ENCODE assay signal across 10 cellular contexts in genomic region chr10:30491204-30491603, GRCh38. TPM values are rescaled to one million over a fixed set of nuclear protein-coding genes. Genes with fewer than 3 reads are reported as not detected.
DNase-seq lines count a peak whose midpoint lies in the region; ATAC-seq, FAIRE-seq and TF ChIP-seq lines count a peak whose summit lies in the region.
"Had no signal": no experiment of that assay in that cellular context is flagged by ENCODE, and none has a peak within 500 bp of the region (broad histone marks: within the 10 kb centered on the region; RNA-seq: fewer than 3 reads in every experiment).

No MANE protein-coding gene starts in this region.

- H2BK5ac ChIP-seq in mesenchymal stem cell (ENCODE audit: low read depth, low read length, poor library complexity, severe bottlenecking), result no peak overlapping the region

- peaks cover 0 to 3% (median 0%) of the 10 kb centered on the region in 3 donors for H3K36me3 Mint-ChIP-seq in CD8-positive, alpha-beta memory T cell
- H3K36me3 Mint-ChIP-seq: activated naive CD4-positive, alpha-beta T cell treated with anti-CD3 and anti-CD28 coated beads, Interleukin-2, amount 50 U/mL, for 24 hours had no signal

- H2AFZ ChIP-seq in GM12878 (ENCODE audit: control insufficient read depth, low read depth, low read length), result no peak overlapping the region
- H2AFZ ChIP-seq in mesenchymal stem cell (ENCODE audit: low read depth, low read length), result no peak overlapping the region

- no peak for FAIRE-seq in GM12878 (lab: Jason Lieb, UNC)

- no peak overlapping the region for H2AK5ac ChIP-seq in mesenchymal stem cell (ENCODE audit: low read length, severe bottlenecking)

- H4K8ac ChIP-seq in mesenchymal stem cell (ENCODE audit: low read length), result no peak overlapping the region

- peak overlapping the region in 5 of 7 donors; percentile 14 to 51 (median 38) for H3K4me3 Mint-ChIP-seq in CD8-positive, alpha-beta memory T cell
- H3K4me3 Mint-ChIP-seq: activated naive CD4-positive, alpha-beta T cell treated with anti-CD3 and anti-CD28 coated beads, Interleukin-2, amount 50 U/mL, for 24 hours had no signal

- TF ChIP-seq CTCF in GM12878 (IDR thresholded peaks at IDR 0.05 in 2 of 3, conservative IDR thresholded peaks at IDR 0.05 in 1 of 3; ENCODE audit: control insufficient read depth in 2 of 3, extremely low read depth in 1 of 3, insufficient read depth in 1 of 3, low read depth in 3 of 3, low read length in 3 of 3), result no peak

- ATAC-seq in GM12878 (no peak), HG03095 (IDR thresholded peaks at IDR 0.05; ENCODE audit: unreplicated experiment) (no peak), left colon (no peak), GM21447 (IDR thresholded peaks at IDR 0.05; ENCODE audit: unreplicated experiment) (no peak), HG03159 (IDR thresholded peaks at IDR 0.05; ENCODE audit: unreplicated experiment) (no peak)

- H3K27me3 Mint-ChIP-seq in CD8-positive, alpha-beta memory T cell, result peaks cover 0 to 4% of the 10 kb centered on the region in 2 donors
- H3K27me3 Mint-ChIP-seq: activated naive CD4-positive, alpha-beta T cell treated with anti-CD3 and anti-CD28 coated beads, Interleukin-2, amount 50 U/mL, for 24 hours had no signal

- in situ Hi-C loops in GM12878 (cut with MboI), result no loop called here

- H3K9me3 ChIP-seq in CD8-positive, alpha-beta memory T cell (ENCODE audit: low read length), result no peaks in the 10 kb centered on the region
- no peaks in the 10 kb centered on the region for H3K9me3 ChIP-seq in GM12878 (replicated peaks; ENCODE audit: control insufficient read depth, insufficient read depth, low read length)
- no peaks in the 10 kb centered on the region for H3K9me3 ChIP-seq in mesenchymal stem cell (ENCODE audit: control insufficient read depth, low read length)
- H3K9me3 ChIP-seq: thyroid gland had no signal

- POLR2A ChIA-PET in CD8-positive, alpha-beta memory T cell (lab: Charles Lee), result interaction anchor here (0.6 to 1.3 kb wide), 4 partner anchors 37 to 1239 kb away, joined by 4 to 6 read pairs (median 5); no protein-coding TSS in a partner anchor
- POLR2A ChIA-PET in GM12878 (lab: Charles Lee), result interaction anchor here (0.7 to 1.6 kb wide), 4 partner anchors 19 to 58 kb away, joined by 3 to 7 read pairs (median 3); no protein-coding TSS in a partner anchor

- no peaks in the 10 kb centered on the region for H3K79me2 ChIP-seq in GM12878 (ENCODE audit: control insufficient read depth, insufficient read depth, low read length)

- no peaks in the 10 kb centered on the region for H3K36me3 ChIP-seq in CD8-positive, alpha-beta memory T cell (ENCODE audit: insufficient read depth, low read length)
- H3K36me3 ChIP-seq in GM12878 (ENCODE audit: control insufficient read depth in 2 of 2, insufficient read depth in 2 of 2, low read length in 1 of 2) (no peaks in the 10 kb centered on the region), mesenchymal stem cell (ENCODE audit: control insufficient read depth in 1 of 2, insufficient read depth in 2 of 2, low read depth in 1 of 2, low read length in 2 of 2) (no peaks in the 10 kb centered on the region)
- H3K36me3 ChIP-seq: thyroid gland had no signal

- H2BK15ac ChIP-seq in mesenchymal stem cell (ENCODE audit: low read depth, poor library complexity, severe bottlenecking), result no peak overlapping the region

- H3K4ac ChIP-seq in mesenchymal stem cell (ENCODE audit: low read depth in 1 of 2, low read length in 2 of 2), result no peak overlapping the region

- intact Hi-C loops in GM12878 (cut with micrococcal nuclease; ENCODE audit: unreplicated experiment) (loop anchor here (5.0 kb wide), 3 partner anchors 34 to 74 kb away; no protein-coding TSS in a partner anchor), left colon (cut with DNase I, micrococcal nuclease) (no loop called here)

- H3K23ac ChIP-seq in mesenchymal stem cell (ENCODE audit: low read length in 2 of 2), result no peak overlapping the region

- no peak for TF ChIP-seq EP300 in GM12878 (IDR thresholded peaks at IDR 0.05; ENCODE audit: borderline replicate concordance in 1 of 2, control insufficient read depth in 1 of 2, low read depth in 2 of 2, low read length in 2 of 2)

- H3K9me3 Mint-ChIP-seq in CD8-positive, alpha-beta memory T cell, result no peaks in the 10 kb centered on the region
- H3K9me3 Mint-ChIP-seq: activated naive CD4-positive, alpha-beta T cell treated with anti-CD3 and anti-CD28 coated beads, Interleukin-2, amount 50 U/mL, for 24 hours had no signal

- BruUV-seq in GM12878 (replicated peaks; lab: Mats Ljungman, UMichigan), result no TSS peak

- WGBS in GM12878 (ENCODE audit: insufficient coverage, insufficient replicate concordance, low lambda C conversion rate, missing lambda C conversion rate), result 20% methylated on average over 3 of the region's 3 CpGs
- WGBS in mesenchymal stem cell, result 51% methylated on average over 3 of the region's 3 CpGs

- H3K27ac ChIP-seq in CD8-positive, alpha-beta memory T cell (ENCODE audit: low read depth, low read length), result no peak overlapping the region
- H3K27ac ChIP-seq in GM12878 (ENCODE audit: control insufficient read depth, insufficient read depth) (peak overlapping the region; percentile 72), mesenchymal stem cell (ENCODE audit: low read length, poor library complexity, severe bottlenecking) (no peak overlapping the region)
- H3K27ac ChIP-seq: thyroid gland had no signal

- TF ChIP-seq POLR2A in GM12878 (IDR thresholded peaks at IDR 0.05; ENCODE audit: low read depth, low read length), result no peak

- RAD21 ChIA-PET in GM12878 (lab: Charles Lee; ENCODE audit: unreplicated experiment), result interaction anchor here (0.7 to 14.9 kb wide), 8 partner anchors 10 to 72 kb away, joined by 3 to 165 read pairs (median 16); partner anchors contain the start of gene MAP3K8

- no peak overlapping the region for H4K91ac ChIP-seq in mesenchymal stem cell (ENCODE audit: low read length)

- SMC1A ChIA-PET in GM12878 (lab: Charles Lee; ENCODE audit: uncharacterized antibody, unreplicated experiment), result interaction anchor here (0.9 to 8.5 kb wide), 13 partner anchors 12 to 75 kb away, joined by 3 to 147 read pairs (median 7); partner anchors contain the start of gene MAP3K8

- H3K14ac ChIP-seq in mesenchymal stem cell (ENCODE audit: low read length in 2 of 2), result no peak overlapping the region

- H3K27ac Mint-ChIP-seq in CD8-positive, alpha-beta memory T cell, result peak overlapping the region; percentile 24 to 94 (median 80)
- H3K27ac Mint-ChIP-seq: activated naive CD4-positive, alpha-beta T cell treated with anti-CD3 and anti-CD28 coated beads, Interleukin-2, amount 50 U/mL, for 24 hours had no signal

- DNase-seq in CD8-positive, alpha-beta memory T cell, result no peak
- DNase-seq in Kasumi-1 (lab: John Stamatoyannopoulos, UW) (peak; percentile 50 to 59), GM12878 (ENCODE audit: low read depth, low spot score) (no peak), mesenchymal stem cell (peak; percentile 34), left colon (no peak)
- DNase-seq: thyroid gland had no signal

- H3K18ac ChIP-seq in mesenchymal stem cell (ENCODE audit: low read depth in 1 of 2, low read length in 2 of 2), result no peak overlapping the region

- no peak for TF ChIP-seq RAD21 in GM12878 (IDR thresholded peaks at IDR 0.05; ENCODE audit: insufficient read depth, low read depth, low read length)

- H2BK12ac ChIP-seq in mesenchymal stem cell (ENCODE audit: low read length in 2 of 2), result no peak overlapping the region

- H4K20me1 ChIP-seq in GM12878 (ENCODE audit: control insufficient read depth, insufficient read depth), result no peaks in the 10 kb centered on the region

- CTCF ChIA-PET in CD8-positive, alpha-beta memory T cell (lab: Charles Lee), result interaction anchor here (0.9 to 3.4 kb wide), 6 partner anchors 12 to 55 kb away, joined by 3 to 24 read pairs (median 3); no protein-coding TSS in a partner anchor
- CTCF ChIA-PET in GM12878 (lab: Yijun Ruan, JAX), result interaction anchor here (0.9 to 4.4 kb wide), 16 partner anchors 11 to 100 kb away, joined by 3 to 36 read pairs (median 6); partner anchors contain the start of gene MAP3K8

- no peak overlapping the region for H3K4me3 ChIP-seq in CD8-positive, alpha-beta memory T cell (ENCODE audit: low read length)
- H3K4me3 ChIP-seq in GM12878, result no peak overlapping the region
- no peak overlapping the region for H3K4me3 ChIP-seq in mesenchymal stem cell (ENCODE audit: insufficient read depth in 1 of 2, low read depth in 1 of 2, low read length in 2 of 2)
- H3K4me3 ChIP-seq: thyroid gland had no signal

- no peaks in the 10 kb centered on the region for H3K27me3 ChIP-seq in CD8-positive, alpha-beta memory T cell (ENCODE audit: insufficient read depth, low read length, poor library complexity, severe bottlenecking)
- H3K27me3 ChIP-seq in GM12878 (replicated peaks in 1 of 2; ENCODE audit: control insufficient read depth in 2 of 2, insufficient read depth in 2 of 2, low read length in 1 of 2), result no peaks in the 10 kb centered on the region
- no peaks in the 10 kb centered on the region for H3K27me3 ChIP-seq in mesenchymal stem cell (ENCODE audit: control insufficient read depth in 1 of 2, insufficient read depth in 1 of 2, low read length in 2 of 2)
- H3K27me3 ChIP-seq: thyroid gland had no signal

- H3K9ac ChIP-seq in GM12878 (ENCODE audit: control insufficient read depth, insufficient read depth, low read length) (no peak overlapping the region), mesenchymal stem cell (ENCODE audit: low read length) (no peak overlapping the region)

- H2BK120ac ChIP-seq in mesenchymal stem cell (ENCODE audit: low read depth, low read length), result no peak overlapping the region

- H3K4me2 ChIP-seq in GM12878 (ENCODE audit: control insufficient read depth, insufficient read depth), result peak overlapping the region; percentile 85
- no peak overlapping the region for H3K4me2 ChIP-seq in mesenchymal stem cell (ENCODE audit: low read length, poor library complexity, severe bottlenecking)

- peaks cover 62 to 81% (median 69%) of the 10 kb centered on the region in 3 donors for H3K4me1 Mint-ChIP-seq in CD8-positive, alpha-beta memory T cell

- H3K79me1 ChIP-seq in mesenchymal stem cell (replicated peaks; ENCODE audit: low read length, poor library complexity, severe bottlenecking), result no peaks in the 10 kb centered on the region

- H3K4me1 ChIP-seq in CD8-positive, alpha-beta memory T cell (ENCODE audit: insufficient read depth, low read length), result peaks cover 44% of the 10 kb centered on the region
- H3K4me1 ChIP-seq in GM12878 (ENCODE audit: control insufficient read depth, insufficient read depth, low read length), result peaks cover 78% of the 10 kb centered on the region
- H3K4me1 ChIP-seq in mesenchymal stem cell (ENCODE audit: control insufficient read depth, insufficient read depth, low read depth, low read length), result no peaks in the 10 kb centered on the region
- H3K4me1 ChIP-seq: thyroid gland had no signal

RNA-seq across cellular contexts. Expression of gene MAP3K8, which starts 57.2 kb away (rescaled TPM):
- 10 to 100 TPM; 40.3 to 42.6 TPM for total RNA-seq in CD8-positive, alpha-beta memory T cell
- polyA plus RNA-seq in CD8-positive, alpha-beta memory T cell, result 16.4 TPM
- total RNA-seq in GM12878 (2013; cell fraction: nucleolus; rRNA removed), result 126 and 129 TPM in 2 replicates
- total RNA-seq in GM12878 (2014; rRNA removed) (25.5 and 32.9 TPM in 2 replicates), GM12878 (2014; rRNA removed; fragmentation: Illumina TruSeq; extraction: Trizol) (30.2 and 31.5 TPM in 2 replicates), GM12878 (2021) (41.3 and 41.7 TPM in 2 replicates), left colon (10 to 100 TPM; 11.6 to 14.0 TPM)
- polyA plus RNA-seq in GM12878 (2011; ENCODE audit: low read depth), result 45.4 TPM
- polyA plus RNA-seq in GM12878 (2011; rRNA removed) (115 and 146 TPM in 2 replicates), GM12878 (2014; fragmentation: Illumina TruSeq; extraction: Trizol) (39.1 and 43.6 TPM in 2 replicates), GM12878 (2014; fragmentation: Nextera tagmentation; extraction: Ambion mirVana) (10 to 100 TPM; 45.5 to 47.9 TPM), GM12878 (2014; rRNA removed) (33.6 and 38.5 TPM in 2 replicates), GM12878 (2016; fragmentation: Nextera tagmentation; extraction: Ambion mirVana) (10 to 100 TPM; 36.2 to 45.6 TPM)
- 41.1 and 48.5 TPM in 2 replicates for polyA plus RNA-seq in GM12878 (2011; cell fraction: cytosol; rRNA removed)
- polyA plus RNA-seq in GM12878 (2011; cell fraction: nucleus; rRNA removed), result 65.2 and 95.6 TPM in 2 replicates
- 53.5 and 61.5 TPM in 2 replicates for polyA plus RNA-seq in GM12878 (2012)
- 64.8 and 78.0 TPM in 2 replicates for polyA minus RNA-seq in GM12878 (2011; rRNA and poly(A)+ RNA removed)
- polyA minus RNA-seq in GM12878 (2011; cell fraction: cytosol; rRNA and poly(A)+ RNA removed), result 19.9 and 20.1 TPM in 2 replicates
- polyA minus RNA-seq in GM12878 (2011; cell fraction: nucleus; rRNA and poly(A)+ RNA removed), result 41.0 and 41.7 TPM in 2 replicates
- 9.7 TPM for polyA plus RNA-seq in mesenchymal stem cell (2013, experiment 1 of 2)
- polyA plus RNA-seq in mesenchymal stem cell (2013, experiment 2 of 2), result 9.5 TPM

Comparison
In these comparisons a context has a peak if more than half of its experiments do, and no peak if none do; other contexts are left out.
1. DNase-seq: peak in Kasumi-1 (2 of 2) and mesenchymal stem cell (single experiment); none in CD8-positive, alpha-beta memory T cell (0 of 5), GM12878 (single experiment) and left colon (0 of 2).